In the genomic region with DNA sequence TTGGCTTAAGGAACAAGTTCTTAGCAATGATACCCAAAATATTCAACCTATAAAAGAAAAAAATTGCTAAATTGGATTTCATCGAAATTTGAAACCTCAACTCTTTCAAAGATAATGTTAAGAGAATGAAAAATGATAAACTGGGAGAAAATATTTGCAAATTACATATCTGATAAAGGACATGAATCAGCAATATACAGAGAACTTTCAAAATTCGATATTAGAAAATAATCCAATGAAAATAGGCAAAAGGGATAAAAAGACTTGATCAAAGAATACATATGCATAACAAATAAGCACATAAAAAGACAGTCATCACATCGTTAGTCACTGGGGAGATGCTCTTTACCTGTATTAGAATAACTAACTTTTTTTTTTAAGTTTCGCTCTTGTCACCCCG, we compare ENCODE assay signal across 38 cellular contexts.
"Had no signal": no experiment of that assay in that cellular context is flagged by ENCODE, and none has a peak within 500 bp of the region (broad histone marks: within the 10 kb centered on the region; RNA-seq: fewer than 3 reads in every experiment).

No MANE protein-coding gene starts in this region.

- H3K27ac Mint-ChIP-seq: activated CD4-positive, alpha-beta memory T cell treated with anti-CD3 and anti-CD28 coated beads, Interleukin-2, amount 10 ng/mL, durations not matched to agents 7 days and 5 days; activated CD4-positive, alpha-beta T cell treated with anti-CD3 and anti-CD28 coated beads for 36 hours; activated CD4-positive, alpha-beta T cell treated with anti-CD3 and anti-CD28 coated beads, Interleukin-2, amount 10 ng/mL, durations not matched to agents 7 days and 5 days; activated CD8-positive, alpha-beta memory T cell treated with anti-CD3 and anti-CD28 coated beads, Interleukin-2, amount 10 ng/mL, durations not matched to agents 7 days and 5 days; activated CD8-positive, alpha-beta T cell treated with anti-CD3 and anti-CD28 coated beads, Interleukin-2, amount 10 ng/mL, durations not matched to agents 7 days and 5 days; activated naive CD4-positive, alpha-beta T cell treated with anti-CD3 and anti-CD28 coated beads, Interleukin-2, amount 10 ng/mL, durations not matched to agents 7 days and 5 days; activated naive CD4-positive, alpha-beta T cell treated with anti-CD3 and anti-CD28 coated beads, Interleukin-2, amount 50 U/mL, for 24 hours; activated naive CD8-positive, alpha-beta T cell; activated naive CD8-positive, alpha-beta T cell treated with anti-CD3 and anti-CD28 coated beads, Interleukin-2, amount 10 ng/mL, durations not matched to agents 7 days and 5 days; activated naive CD8-positive, alpha-beta T cell treated with anti-CD3 and anti-CD28 coated beads, Interleukin-2, amount 50 U/mL, for 24 hours; activated T-cell treated with anti-CD3 and anti-CD28 coated beads, Interleukin-2, amount 50 U/mL, for 24 hours; activated T-helper 2 cell treated with anti-CD3 and anti-CD28 coated beads, Interferon-gamma antibody, Interleukin-2, Interleukin-4, amounts not matched to agents 10 μg/mL and 5 μg/mL and 100 μg/mL, durations not matched to agents 14 hours and 24 hours and 36 hours; T-helper 1 cell treated with Interleukin-12 subunit alpha and Interleukin-12 subunit beta and Interleukin-4 antibody, amounts not matched to agents 30 μg/mL and 1 μg/mL, for 36 hours; T-helper 2 cell treated with Interferon-gamma antibody and Interleukin-4, amounts not matched to agents 5 μg/mL and 100 μg/mL, for 36 hours; WTC11 had no signal

- H3K4me3 ChIP-seq: ascending aorta, cardiac muscle cell had no signal

- ATAC-seq: activated CD4-positive, alpha-beta T cell treated with anti-CD3 and anti-CD28 coated beads for 36 hours; activated CD4-positive, CD25-positive, alpha-beta regulatory T cell treated with anti-CD3 and anti-CD28 coated beads, Interleukin-2, amount 50 U/mL, for 24 hours; activated CD8-positive, alpha-beta memory T cell treated with anti-CD3 and anti-CD28 coated beads, Interleukin-2, amount 10 ng/mL, durations not matched to agents 7 days and 5 days; activated CD8-positive, alpha-beta T cell treated with anti-CD3 and anti-CD28 coated beads, Interleukin-2, amount 10 ng/mL, durations not matched to agents 7 days and 5 days; activated naive CD8-positive, alpha-beta T cell treated with anti-CD3 and anti-CD28 coated beads, Interleukin-2, amount 50 U/mL, for 24 hours; WTC11 had no signal

- H3K9me3 Mint-ChIP-seq: activated CD4-positive, alpha-beta memory T cell treated with anti-CD3 and anti-CD28 coated beads, Interleukin-2, amount 10 ng/mL, durations not matched to agents 7 days and 5 days; activated CD4-positive, alpha-beta T cell treated with anti-CD3 and anti-CD28 coated beads, Interleukin-2, amount 10 ng/mL, durations not matched to agents 7 days and 5 days; activated naive CD4-positive, alpha-beta T cell treated with anti-CD3 and anti-CD28 coated beads, Interleukin-2, amount 10 ng/mL, durations not matched to agents 7 days and 5 days; activated naive CD4-positive, alpha-beta T cell treated with anti-CD3 and anti-CD28 coated beads, Interleukin-2, amount 50 U/mL, for 24 hours; activated naive CD8-positive, alpha-beta T cell treated with anti-CD3 and anti-CD28 coated beads, Interleukin-2, amount 10 ng/mL, durations not matched to agents 7 days and 5 days; activated naive CD8-positive, alpha-beta T cell treated with anti-CD3 and anti-CD28 coated beads, Interleukin-2, amount 50 U/mL, for 24 hours; activated T-cell treated with anti-CD3 and anti-CD28 coated beads, Interleukin-2, amount 50 U/mL, for 24 hours; activated T-helper 2 cell treated with anti-CD3 and anti-CD28 coated beads, Interferon-gamma antibody, Interleukin-2, Interleukin-4, amounts not matched to agents 10 μg/mL and 5 μg/mL and 100 μg/mL, durations not matched to agents 14 hours and 24 hours and 36 hours; T-helper 1 cell treated with Interleukin-12 subunit alpha and Interleukin-12 subunit beta and Interleukin-4 antibody, amounts not matched to agents 30 μg/mL and 1 μg/mL, for 36 hours; T-helper 2 cell treated with Interferon-gamma antibody and Interleukin-4, amounts not matched to agents 5 μg/mL and 100 μg/mL, for 36 hours had no signal

- H3K36me3 Mint-ChIP-seq: activated CD8-positive, alpha-beta memory T cell treated with anti-CD3 and anti-CD28 coated beads, Interleukin-2, amount 10 ng/mL, durations not matched to agents 7 days and 5 days; activated naive CD4-positive, alpha-beta T cell treated with anti-CD3 and anti-CD28 coated beads, Interleukin-2, amount 10 ng/mL, durations not matched to agents 7 days and 5 days; activated naive CD4-positive, alpha-beta T cell treated with anti-CD3 and anti-CD28 coated beads, Interleukin-2, amount 50 U/mL, for 24 hours; activated naive CD8-positive, alpha-beta T cell; activated naive CD8-positive, alpha-beta T cell treated with anti-CD3 and anti-CD28 coated beads, Interleukin-2, amount 10 ng/mL, durations not matched to agents 7 days and 5 days; brain; WTC11 had no signal

- H3K27me3 ChIP-seq: ascending aorta, cardiac muscle cell had no signal

- H3K36me3 ChIP-seq: ascending aorta, cardiac muscle cell, WERI-Rb-1 had no signal

- H3K4me3 Mint-ChIP-seq: activated CD4-positive, alpha-beta memory T cell treated with anti-CD3 and anti-CD28 coated beads, Interleukin-2, amount 10 ng/mL, durations not matched to agents 7 days and 5 days; activated CD4-positive, alpha-beta T cell treated with anti-CD3 and anti-CD28 coated beads for 36 hours; activated CD4-positive, alpha-beta T cell treated with anti-CD3 and anti-CD28 coated beads, Interleukin-2, amount 10 ng/mL, durations not matched to agents 7 days and 5 days; activated CD8-positive, alpha-beta memory T cell treated with anti-CD3 and anti-CD28 coated beads, Interleukin-2, amount 10 ng/mL, durations not matched to agents 7 days and 5 days; activated CD8-positive, alpha-beta T cell treated with anti-CD3 and anti-CD28 coated beads, Interleukin-2, amount 10 ng/mL, durations not matched to agents 7 days and 5 days; activated naive CD4-positive, alpha-beta T cell treated with anti-CD3 and anti-CD28 coated beads, Interleukin-2, amount 10 ng/mL, durations not matched to agents 7 days and 5 days; activated naive CD4-positive, alpha-beta T cell treated with anti-CD3 and anti-CD28 coated beads, Interleukin-2, amount 50 U/mL, for 24 hours; activated naive CD8-positive, alpha-beta T cell; activated naive CD8-positive, alpha-beta T cell treated with anti-CD3 and anti-CD28 coated beads, Interleukin-2, amount 10 ng/mL, durations not matched to agents 7 days and 5 days; activated naive CD8-positive, alpha-beta T cell treated with anti-CD3 and anti-CD28 coated beads, Interleukin-2, amount 50 U/mL, for 24 hours; activated T-cell treated with anti-CD3 and anti-CD28 coated beads, Interleukin-2, amount 50 U/mL, for 24 hours; T-helper 1 cell treated with Interleukin-12 subunit alpha and Interleukin-12 subunit beta and Interleukin-4 antibody, amounts not matched to agents 30 μg/mL and 1 μg/mL, for 36 hours; T-helper 2 cell treated with Interferon-gamma antibody and Interleukin-4, amounts not matched to agents 5 μg/mL and 100 μg/mL, for 36 hours; WTC11 had no signal

- DNase-seq: activated CD4-positive, alpha-beta memory T cell treated with anti-CD3 and anti-CD28 coated beads, Interleukin-2, amount 10 ng/mL, durations not matched to agents 7 days and 5 days; activated CD4-positive, alpha-beta T cell treated with anti-CD3 and anti-CD28 coated beads for 1 hour; activated CD4-positive, alpha-beta T cell treated with anti-CD3 and anti-CD28 coated beads for 36 hours; activated CD4-positive, alpha-beta T cell treated with anti-CD3 and anti-CD28 coated beads for 48 hours; activated CD4-positive, alpha-beta T cell treated with anti-CD3 and anti-CD28 coated beads, Interleukin-2, amount 10 ng/mL, durations not matched to agents 7 days and 5 days; activated CD4-positive, alpha-beta T cell treated with anti-CD3 and anti-CD28 coated beads, Interleukin-2, amount 50 U/mL, for 48 hours; activated CD4-positive, CD25-positive, alpha-beta regulatory T cell; activated CD8-positive, alpha-beta memory T cell treated with anti-CD3 and anti-CD28 coated beads for 24 hours; activated CD8-positive, alpha-beta memory T cell treated with anti-CD3 and anti-CD28 coated beads, Interleukin-2, amount 10 ng/mL, durations not matched to agents 7 days and 5 days; activated CD8-positive, alpha-beta memory T cell treated with anti-CD3 and anti-CD28 coated beads, Interleukin-2, amount 50 U/mL, for 48 hours; activated CD8-positive, alpha-beta T cell treated with anti-CD3 and anti-CD28 coated beads, Interleukin-2, amount 10 ng/mL, durations not matched to agents 7 days and 5 days; activated effector memory CD4-positive, alpha-beta T cell treated with Interleukin-2 at 50 U/mL for 16 hours; activated gamma-delta T cell; activated naive CD4-positive, alpha-beta T cell treated with anti-CD3 and anti-CD28 coated beads, Interleukin-2, amount 10 ng/mL, durations not matched to agents 7 days and 5 days; activated naive CD4-positive, alpha-beta T cell treated with Interleukin-2 at 50 U/mL for 16 hours; activated naive CD8-positive, alpha-beta T cell treated with anti-CD3 and anti-CD28 coated beads, Interleukin-2, amount 10 ng/mL, durations not matched to agents 7 days and 5 days; activated naive CD8-positive, alpha-beta T cell treated with anti-CD3 and anti-CD28 coated beads, Interleukin-2, amount 50 U/mL, for 24 hours; activated T-cell treated with anti-CD3 and anti-CD28 coated beads, Interleukin-2, amount 50 U/mL, for 24 hours; activated T-cell treated with anti-CD3 and anti-CD28 coated beads, Interleukin-2, amount 50 U/mL, for 48 hours; amygdala; anterior cingulate cortex; caudate nucleus; T-helper 1 cell; T-helper 2 cell; T-helper 9 cell; WERI-Rb-1 had no signal

- H3K4me1 Mint-ChIP-seq: activated CD4-positive, alpha-beta memory T cell treated with anti-CD3 and anti-CD28 coated beads, Interleukin-2, amount 10 ng/mL, durations not matched to agents 7 days and 5 days; activated CD4-positive, alpha-beta T cell treated with anti-CD3 and anti-CD28 coated beads for 36 hours; activated CD4-positive, alpha-beta T cell treated with anti-CD3 and anti-CD28 coated beads, Interleukin-2, amount 10 ng/mL, durations not matched to agents 7 days and 5 days; activated CD8-positive, alpha-beta memory T cell treated with anti-CD3 and anti-CD28 coated beads, Interleukin-2, amount 10 ng/mL, durations not matched to agents 7 days and 5 days; activated naive CD4-positive, alpha-beta T cell treated with anti-CD3 and anti-CD28 coated beads, Interleukin-2, amount 10 ng/mL, durations not matched to agents 7 days and 5 days; activated naive CD4-positive, alpha-beta T cell treated with anti-CD3 and anti-CD28 coated beads, Interleukin-2, amount 50 U/mL, for 24 hours; activated naive CD8-positive, alpha-beta T cell treated with anti-CD3 and anti-CD28 coated beads, Interleukin-2, amount 10 ng/mL, durations not matched to agents 7 days and 5 days; activated naive CD8-positive, alpha-beta T cell treated with anti-CD3 and anti-CD28 coated beads, Interleukin-2, amount 50 U/mL, for 24 hours had no signal

- FAIRE-seq: bronchial epithelial cell, TTC549 had no signal

- H3K27ac ChIP-seq: ascending aorta, cardiac muscle cell, WERI-Rb-1 had no signal

- H3K9me3 ChIP-seq: ascending aorta had no signal
